ENCODE assay signal across 1 cellular context in genomic region chr9:111909444-111909843, GRCh38.
TF ChIP-seq lines count a peak whose summit lies in the region.

No MANE protein-coding gene starts in this region.

TF ChIP-seq in GM12878, 131 proteins besides CTCF, POLR2A, EP300 and RAD21 (continued from another document):
- no peak for TF ChIP-seq IRF3 (IDR thresholded peaks at IDR 0.05)
- TF ChIP-seq SPI1 (IDR thresholded peaks at IDR 0.05; ENCODE audit: borderline replicate concordance, insufficient read depth, low read depth, low read length), result peak; percentile 50; the same call in 1 of the 2 replicates
- TF ChIP-seq FOS (IDR thresholded peaks at IDR 0.05; ENCODE audit: borderline replicate concordance, extremely low read depth, insufficient read length), result no peak
- peak; percentile 38; the same call in 1 of the 2 replicates for TF ChIP-seq WRNIP1 (IDR thresholded peaks at IDR 0.05; ENCODE audit: borderline replicate concordance, low read depth, low read length)
- TF ChIP-seq NFXL1 (IDR thresholded peaks at IDR 0.05; ENCODE audit: borderline replicate concordance), result no peak
- peak; percentile 30; the same call in 1 of the 2 replicates for TF ChIP-seq ZNF687 (IDR thresholded peaks at IDR 0.05)
- TF ChIP-seq SREBF2 (IDR thresholded peaks at IDR 0.05; ENCODE audit: low read length), result no peak
- TF ChIP-seq CHD2 (IDR thresholded peaks at IDR 0.05; ENCODE audit: borderline replicate concordance, low read depth, low read length), result no peak
- no peak for TF ChIP-seq ETV6 (conservative IDR thresholded peaks at IDR 0.05 in 1 of 2, IDR thresholded peaks at IDR 0.05 in 1 of 2; ENCODE audit: borderline replicate concordance in 1 of 2, low read depth in 1 of 2)
- no peak for TF ChIP-seq BCL3 (IDR thresholded peaks at IDR 0.05; ENCODE audit: borderline replicate concordance, insufficient read depth, low read depth, low read length, poor library complexity, severe bottlenecking)
- no peak for TF ChIP-seq PRDM15 (CRISPR knock-in tag; IDR thresholded peaks at IDR 0.05)
- TF ChIP-seq RCOR1 (conservative IDR thresholded peaks at IDR 0.05; ENCODE audit: low read depth, low read length), result no peak
- TF ChIP-seq ZSCAN29 (IDR thresholded peaks at IDR 0.05), result no peak
- peak in 1 of 2 experiments; percentile 10; a peak in 1 of 4 replicates for TF ChIP-seq IKZF2 (IDR thresholded peaks at IDR 0.05)
- peak; percentile 51; the same call in 1 of the 2 replicates for TF ChIP-seq NBN (IDR thresholded peaks at IDR 0.05)
- TF ChIP-seq MXI1 (IDR thresholded peaks at IDR 0.05; ENCODE audit: low read depth, low read length), result 0 out of 2 replicates have a peak, but pooled peaks have one; percentile 23
- 0 out of 2 replicates have a peak, but pooled peaks have one; percentile 7 for TF ChIP-seq JUNB (IDR thresholded peaks at IDR 0.05)
- TF ChIP-seq PML (IDR thresholded peaks at IDR 0.05; ENCODE audit: low read length), result no peak
- TF ChIP-seq E2F8 (IDR thresholded peaks at IDR 0.05; ENCODE audit: low read depth, partially characterized antibody), result no peak
- no peak for TF ChIP-seq KAT2A (conservative IDR thresholded peaks at IDR 0.05; ENCODE audit: control insufficient read depth, low read depth, low read length)
- TF ChIP-seq ZBTB4 (CRISPR knock-in tag; IDR thresholded peaks at IDR 0.05), result no peak
- TF ChIP-seq RUNX3 (IDR thresholded peaks at IDR 0.05; ENCODE audit: low read length), result no peak; the same call in 1 of the 2 replicates
- TF ChIP-seq GABPA (IDR thresholded peaks at IDR 0.05; ENCODE audit: low read depth), result no peak
- TF ChIP-seq MEF2A (IDR thresholded peaks at IDR 0.05; ENCODE audit: insufficient read depth, low read depth, low read length), result no peak
- TF ChIP-seq TAF1 (IDR thresholded peaks at IDR 0.05; ENCODE audit: borderline replicate concordance, low read depth, low read length), result no peak
- no peak for TF ChIP-seq PAX5 (IDR thresholded peaks at IDR 0.05; ENCODE audit: borderline replicate concordance, low read depth, low read length)
- peak; percentile 15; the same call in 1 of the 2 replicates for TF ChIP-seq RELB (IDR thresholded peaks at IDR 0.05; ENCODE audit: low read depth)
- TF ChIP-seq BHLHE40 (IDR thresholded peaks at IDR 0.05; ENCODE audit: borderline replicate concordance in 1 of 2, low read depth in 2 of 2, low read length in 1 of 2), result peak; percentile 12 to 26; a peak in 1 of 4 replicates
- TF ChIP-seq BCL11A (IDR thresholded peaks at IDR 0.05; ENCODE audit: low read depth, low read length), result no peak
